ENCODE assay signal across 17 cellular contexts in genomic region chr9:90808890-90809685, GRCh38. TPM values are rescaled to one million over a fixed set of nuclear protein-coding genes. Genes with fewer than 3 reads are reported as not detected.
DNase-seq lines count a peak whose midpoint lies in the region; ATAC-seq and TF ChIP-seq lines count a peak whose summit lies in the region.
"Had no signal": no experiment of that assay in that cellular context is flagged by ENCODE, and none has a peak within 500 bp of the region (broad histone marks: within the 10 kb centered on the region; RNA-seq: fewer than 3 reads in every experiment).

No MANE protein-coding gene starts in this region.

- no peak overlapping the region for H3K27ac ChIP-seq in psoas muscle
- H3K27ac ChIP-seq: dorsolateral prefrontal cortex had no signal

- peak overlapping the region; percentile 72 for H3K4me3 Mint-ChIP-seq in stimulated activated memory B cell treated with anti-CD40 and anti-IgM and Interleukin-4, amounts not matched to agents 10 μg/mL and 1 μg/mL and 100 μg/mL, for 72 hours
- no peak overlapping the region for H3K4me3 Mint-ChIP-seq in progenitor cell of endocrine pancreas (ENCODE audit: low read depth)
- H3K4me3 Mint-ChIP-seq: activated CD8-positive, alpha-beta memory T cell treated with anti-CD3 and anti-CD28 coated beads, Interleukin-2, amount 10 ng/mL, durations not matched to agents 7 days and 5 days had no signal

- H3K4me1 Mint-ChIP-seq in stimulated activated memory B cell treated with anti-CD40 and anti-IgM and Interleukin-4, amounts not matched to agents 10 μg/mL and 1 μg/mL and 100 μg/mL, for 72 hours = peaks cover 95% of the 10 kb centered on the region
- H3K4me1 Mint-ChIP-seq in progenitor cell of endocrine pancreas (ENCODE audit: low read depth) = no peaks in the 10 kb centered on the region
- H3K4me1 Mint-ChIP-seq: activated CD8-positive, alpha-beta memory T cell treated with anti-CD3 and anti-CD28 coated beads, Interleukin-2, amount 10 ng/mL, durations not matched to agents 7 days and 5 days had no signal

- no peaks in the 10 kb centered on the region for H3K4me1 ChIP-seq in psoas muscle

- in situ Hi-C loops in KBM-7 (cut with MboI; ENCODE audit: low pct_unique_long_range_greater_than_20kb, low sequenced_read_pairs) = no loop called here

- H3K4me3 ChIP-seq in psoas muscle = no peak overlapping the region
- H3K4me3 ChIP-seq: dorsolateral prefrontal cortex, pancreas, stomach had no signal

- no peaks in the 10 kb centered on the region for H3K27me3 ChIP-seq in psoas muscle (ENCODE audit: insufficient read depth in 3 of 3, low read length in 2 of 3)
- H3K27me3 ChIP-seq: pancreas, stomach had no signal

- peak; percentile 86 for DNase-seq in KBM-7
- peak; percentile 33 for DNase-seq in globus pallidus (ENCODE audit: low spot score)
- DNase-seq in psoas muscle = no peak
- DNase-seq in activated effector memory CD4-positive, alpha-beta T cell treated with Interleukin-2 at 50 U/mL for 16 hours = no peak
- DNase-seq in progenitor cell of endocrine pancreas (ENCODE audit: low spot score, unreplicated experiment) = no peak
- DNase-seq: activated CD8-positive, alpha-beta memory T cell treated with anti-CD3 and anti-CD28 coated beads, Interleukin-2, amount 10 ng/mL, durations not matched to agents 7 days and 5 days; DMS53; foreskin melanocyte; left cardiac atrium; NCI-H2029; NK-92 treated with Interleukin-12 subunit alpha and Interleukin-12 subunit beta, amount 100 ng/mL, for 24 hours; stomach; T-helper 2 cell had no signal

- H3K9me3 Mint-ChIP-seq in stimulated activated memory B cell treated with anti-CD40 and anti-IgM and Interleukin-4, amounts not matched to agents 10 μg/mL and 1 μg/mL and 100 μg/mL, for 72 hours = no peaks in the 10 kb centered on the region
- no peaks in the 10 kb centered on the region for H3K9me3 Mint-ChIP-seq in progenitor cell of endocrine pancreas (ENCODE audit: low read depth)

- peaks cover 19% of the 10 kb centered on the region for H3K36me3 Mint-ChIP-seq in stimulated activated memory B cell treated with anti-CD40 and anti-IgM and Interleukin-4, amounts not matched to agents 10 μg/mL and 1 μg/mL and 100 μg/mL, for 72 hours
- H3K36me3 Mint-ChIP-seq in progenitor cell of endocrine pancreas (ENCODE audit: insufficient read depth) = no peaks in the 10 kb centered on the region
- H3K36me3 Mint-ChIP-seq: activated CD8-positive, alpha-beta memory T cell treated with anti-CD3 and anti-CD28 coated beads, Interleukin-2, amount 10 ng/mL, durations not matched to agents 7 days and 5 days had no signal

- whole genome bisulfite sequencing in psoas muscle, 3 donors = 83 to 85% (median 85%) methylated on average over 8 of the region's 8 CpGs

- no peaks in the 10 kb centered on the region for H3K36me3 ChIP-seq in psoas muscle (ENCODE audit: insufficient read depth in 1 of 2, low read depth in 1 of 2)
- H3K36me3 ChIP-seq: pancreas, stomach had no signal

- intact Hi-C loops in psoas muscle (cut with DNase I) = no loop called here

- no peaks in the 10 kb centered on the region for H3K9me3 ChIP-seq in psoas muscle
- H3K9me3 ChIP-seq: pancreas, stomach had no signal

- peak; percentile 37 for ATAC-seq in GM19324 (IDR thresholded peaks at IDR 0.05; ENCODE audit: low FRiP score, unreplicated experiment)
- ATAC-seq in stimulated activated memory B cell treated with anti-CD40 and anti-IgM and Interleukin-4, amounts not matched to agents 10 μg/mL and 1 μg/mL and 100 μg/mL, for 72 hours = peak; percentile 81
- ATAC-seq in psoas muscle = no peak
- ATAC-seq: activated CD8-positive, alpha-beta memory T cell treated with anti-CD3 and anti-CD28 coated beads, Interleukin-2, amount 10 ng/mL, durations not matched to agents 7 days and 5 days had no signal

- TF ChIP-seq CTCF in psoas muscle (IDR thresholded peaks at IDR 0.05) (no peak), progenitor cell of endocrine pancreas (IDR thresholded peaks at IDR 0.05; ENCODE audit: unreplicated experiment) (no peak)

- H3K27me3 Mint-ChIP-seq in stimulated activated memory B cell treated with anti-CD40 and anti-IgM and Interleukin-4, amounts not matched to agents 10 μg/mL and 1 μg/mL and 100 μg/mL, for 72 hours = no peaks in the 10 kb centered on the region
- H3K27me3 Mint-ChIP-seq in progenitor cell of endocrine pancreas = peaks cover 35% of the 10 kb centered on the region

- peak overlapping the region; percentile 90 for H3K27ac Mint-ChIP-seq in stimulated activated memory B cell treated with anti-CD40 and anti-IgM and Interleukin-4, amounts not matched to agents 10 μg/mL and 1 μg/mL and 100 μg/mL, for 72 hours
- H3K27ac Mint-ChIP-seq in progenitor cell of endocrine pancreas = no peak overlapping the region
- H3K27ac Mint-ChIP-seq: activated CD8-positive, alpha-beta memory T cell treated with anti-CD3 and anti-CD28 coated beads, Interleukin-2, amount 10 ng/mL, durations not matched to agents 7 days and 5 days had no signal

RNA-seq across cellular contexts. Expression of gene SYK, which starts 7.5 kb away (rescaled TPM):
- total RNA-seq in psoas muscle (1 to 10 TPM; 1.4 to 2.8 (median 2.1) TPM), progenitor cell of endocrine pancreas (7.4 and 9.6 TPM in 2 replicates)
- polyA plus RNA-seq in psoas muscle = under 1 TPM; 0.40 to 0.52 (median 0.52) TPM

Comparison
In these comparisons a context has a peak if more than half of its experiments do, and no peak if none do; other contexts are left out.
1. ATAC-seq: peak in GM19324 (single experiment) and stimulated activated memory B cell treated with anti-CD40 and anti-IgM and Interleukin-4, amounts not matched to agents 10 μg/mL and 1 μg/mL and 100 μg/mL, for 72 hours (single experiment); none in psoas muscle (0 of 4).
2. DNase-seq: peak in KBM-7 (single experiment) and globus pallidus (single experiment); none in psoas muscle (0 of 2), activated effector memory CD4-positive, alpha-beta T cell treated with Interleukin-2 at 50 U/mL for 16 hours (single experiment) and progenitor cell of endocrine pancreas (single experiment).